ENCODE assay signal across 13 cellular contexts in the genomic region with DNA sequence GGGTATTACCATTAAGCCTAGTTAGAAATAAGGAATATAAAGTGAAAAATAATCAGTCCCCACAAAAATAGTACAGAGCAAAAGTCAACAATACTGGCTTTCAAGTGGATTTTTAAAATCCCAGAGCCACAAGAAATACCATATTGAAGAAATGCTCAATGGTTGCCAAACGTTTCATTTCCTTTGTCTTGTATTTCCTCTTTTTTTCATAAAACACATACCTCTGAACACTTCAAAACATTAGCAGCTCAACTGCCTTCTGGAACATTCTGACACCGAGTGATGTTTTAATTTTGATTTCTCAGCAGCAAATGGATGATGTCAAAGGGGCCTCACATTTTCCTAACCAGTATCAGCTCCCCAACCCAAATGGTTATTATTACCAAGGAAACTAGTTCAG. TPM values are rescaled to one million over a fixed set of nuclear protein-coding genes. Genes with fewer than 3 reads are reported as not detected.
DNase-seq lines count a peak whose midpoint lies in the region; ATAC-seq and TF ChIP-seq lines count a peak whose summit lies in the region.
"Had no signal": no experiment of that assay in that cellular context is flagged by ENCODE, and none has a peak within 500 bp of the region (broad histone marks: within the 10 kb centered on the region; RNA-seq: fewer than 3 reads in every experiment).

No MANE protein-coding gene starts in this region.

- H3K27ac Mint-ChIP-seq in T-helper 1 cell treated with Interleukin-12 subunit alpha and Interleukin-12 subunit beta and Interleukin-4 antibody, amounts not matched to agents 30 μg/mL and 1 μg/mL, for 36 hours = peak overlapping the region; percentile 5
- peak overlapping the region; percentile 5 for H3K27ac Mint-ChIP-seq in activated CD8-positive, alpha-beta T cell treated with anti-CD3 and anti-CD28 coated beads for 36 hours
- peak overlapping the region; percentile 77 for H3K27ac Mint-ChIP-seq in memory B cell
- no peak overlapping the region for H3K27ac Mint-ChIP-seq in nephron progenitor cell
- H3K27ac Mint-ChIP-seq: activated CD4-positive, alpha-beta memory T cell treated with anti-CD3 and anti-CD28 coated beads for 36 hours; activated naive CD4-positive, alpha-beta T cell treated with anti-CD3 and anti-CD28 coated beads, Interleukin-2, amount 50 U/mL, for 24 hours had no signal

- TF ChIP-seq CTCF in activated CD8-positive, alpha-beta T cell treated with anti-CD3 and anti-CD28 coated beads for 36 hours (IDR thresholded peaks at IDR 0.05) = no peak
- TF ChIP-seq CTCF in thoracic aorta (IDR thresholded peaks at IDR 0.05) (no peak), adrenal gland (IDR thresholded peaks at IDR 0.05) (no peak), nephron progenitor cell (IDR thresholded peaks at IDR 0.05) (no peak)

- no peaks in the 10 kb centered on the region for H3K27me3 Mint-ChIP-seq in T-helper 1 cell treated with Interleukin-12 subunit alpha and Interleukin-12 subunit beta and Interleukin-4 antibody, amounts not matched to agents 30 μg/mL and 1 μg/mL, for 36 hours (ENCODE audit: low read depth)
- no peaks in the 10 kb centered on the region for H3K27me3 Mint-ChIP-seq in activated CD8-positive, alpha-beta T cell treated with anti-CD3 and anti-CD28 coated beads for 36 hours
- H3K27me3 Mint-ChIP-seq in memory B cell (no peaks in the 10 kb centered on the region), nephron progenitor cell (ENCODE audit: low read depth, poor library complexity) (peaks cover 9% of the 10 kb centered on the region)
- H3K27me3 Mint-ChIP-seq: activated CD4-positive, alpha-beta memory T cell treated with anti-CD3 and anti-CD28 coated beads for 36 hours; activated naive CD4-positive, alpha-beta T cell treated with anti-CD3 and anti-CD28 coated beads, Interleukin-2, amount 50 U/mL, for 24 hours had no signal

- TF ChIP-seq POLR2A in adrenal gland (IDR thresholded peaks at IDR 0.05) = no peak

- H3K36me3 ChIP-seq in thoracic aorta = no peaks in the 10 kb centered on the region
- no peaks in the 10 kb centered on the region for H3K36me3 ChIP-seq in adrenal gland (replicated peaks in 1 of 2)

- WGBS in adrenal gland, 4 donors = 61 to 72% (median 67%) methylated on average over 2 of the region's 2 CpGs

- no peak for ATAC-seq in activated CD8-positive, alpha-beta T cell treated with anti-CD3 and anti-CD28 coated beads for 36 hours
- peak; percentile 32 for ATAC-seq in memory B cell (ENCODE audit: low read depth)
- ATAC-seq in thoracic aorta (ENCODE audit: insufficient number of reproducible peaks, low FRiP score, low read depth) = no peak
- ATAC-seq: A549 had no signal

- no peaks in the 10 kb centered on the region for H3K9me3 Mint-ChIP-seq in T-helper 1 cell treated with Interleukin-12 subunit alpha and Interleukin-12 subunit beta and Interleukin-4 antibody, amounts not matched to agents 30 μg/mL and 1 μg/mL, for 36 hours
- no peaks in the 10 kb centered on the region for H3K9me3 Mint-ChIP-seq in activated CD8-positive, alpha-beta T cell treated with anti-CD3 and anti-CD28 coated beads for 36 hours
- H3K9me3 Mint-ChIP-seq in memory B cell (no peaks in the 10 kb centered on the region), nephron progenitor cell (no peaks in the 10 kb centered on the region)
- H3K9me3 Mint-ChIP-seq: activated CD4-positive, alpha-beta memory T cell treated with anti-CD3 and anti-CD28 coated beads for 36 hours; activated naive CD4-positive, alpha-beta T cell treated with anti-CD3 and anti-CD28 coated beads, Interleukin-2, amount 50 U/mL, for 24 hours had no signal

- peaks cover 52% of the 10 kb centered on the region for H3K4me1 Mint-ChIP-seq in T-helper 1 cell treated with Interleukin-12 subunit alpha and Interleukin-12 subunit beta and Interleukin-4 antibody, amounts not matched to agents 30 μg/mL and 1 μg/mL, for 36 hours (ENCODE audit: low read depth)
- H3K4me1 Mint-ChIP-seq in activated CD8-positive, alpha-beta T cell treated with anti-CD3 and anti-CD28 coated beads for 36 hours (ENCODE audit: low read depth) = peaks cover 64% of the 10 kb centered on the region
- peaks cover 57% of the 10 kb centered on the region for H3K4me1 Mint-ChIP-seq in memory B cell
- H3K4me1 Mint-ChIP-seq in nephron progenitor cell = peaks cover 57% of the 10 kb centered on the region

- no peaks in the 10 kb centered on the region for H3K9me3 ChIP-seq in thoracic aorta
- H3K9me3 ChIP-seq in adrenal gland (replicated peaks in 1 of 3) = no peaks in the 10 kb centered on the region
- H3K9me3 ChIP-seq: A549 had no signal

- H3K36me3 Mint-ChIP-seq in T-helper 1 cell treated with Interleukin-12 subunit alpha and Interleukin-12 subunit beta and Interleukin-4 antibody, amounts not matched to agents 30 μg/mL and 1 μg/mL, for 36 hours (ENCODE audit: low read depth) = peaks cover 13% of the 10 kb centered on the region
- H3K36me3 Mint-ChIP-seq in activated CD8-positive, alpha-beta T cell treated with anti-CD3 and anti-CD28 coated beads for 36 hours (ENCODE audit: low read depth) = peaks cover 3% of the 10 kb centered on the region
- peaks cover 13% of the 10 kb centered on the region for H3K36me3 Mint-ChIP-seq in memory B cell
- H3K36me3 Mint-ChIP-seq in nephron progenitor cell (ENCODE audit: low read depth) = no peaks in the 10 kb centered on the region

- CTCF ChIA-PET in activated CD8-positive, alpha-beta T cell treated with anti-CD3 and anti-CD28 coated beads for 36 hours (lab: Charles Lee) = interaction anchor here (2.0 kb wide), 1 partner anchor 192 kb away, joined by 8 read pairs; no protein-coding TSS in a partner anchor

- no peak for DNase-seq in T-helper 1 cell
- DNase-seq in activated CD8-positive, alpha-beta T cell treated with anti-CD3 and anti-CD28 coated beads for 36 hours = no peak
- no peak for DNase-seq in memory B cell (ENCODE audit: low spot score in 2 of 2)
- no peak for DNase-seq in thoracic aorta (ENCODE audit: low spot score)
- no peak for DNase-seq in adrenal gland
- no peak for DNase-seq in nephron progenitor cell
- DNase-seq in NCI-H345 (lab: John Stamatoyannopoulos, UW) = no peak
- DNase-seq: activated CD4-positive, alpha-beta memory T cell treated with anti-CD3 and anti-CD28 coated beads for 36 hours; DMS153; NCI-H1694 had no signal

- H3K4me3 Mint-ChIP-seq in T-helper 1 cell treated with Interleukin-12 subunit alpha and Interleukin-12 subunit beta and Interleukin-4 antibody, amounts not matched to agents 30 μg/mL and 1 μg/mL, for 36 hours = no peak overlapping the region
- H3K4me3 Mint-ChIP-seq in activated CD8-positive, alpha-beta T cell treated with anti-CD3 and anti-CD28 coated beads for 36 hours = no peak overlapping the region
- H3K4me3 Mint-ChIP-seq in memory B cell (peak overlapping the region; percentile 33), nephron progenitor cell (no peak overlapping the region)
- H3K4me3 Mint-ChIP-seq: activated CD4-positive, alpha-beta memory T cell treated with anti-CD3 and anti-CD28 coated beads for 36 hours; activated naive CD4-positive, alpha-beta T cell treated with anti-CD3 and anti-CD28 coated beads, Interleukin-2, amount 50 U/mL, for 24 hours had no signal

- peaks cover 54 to 62% of the 10 kb centered on the region in 2 donors for H3K4me1 ChIP-seq in thoracic aorta (ENCODE audit: control insufficient read depth in 1 of 2, low read depth in 2 of 2)
- H3K4me1 ChIP-seq in adrenal gland (replicated peaks in 1 of 2) = peaks cover 18 to 86% of the 10 kb centered on the region in 2 donors

- H3K27ac ChIP-seq in thoracic aorta (peak overlapping the region; percentile 39 to 67), adrenal gland (peak overlapping the region in 2 of 5 donors; percentile 86 to 92)

- H3K27me3 ChIP-seq in thoracic aorta (replicated peaks; ENCODE audit: insufficient read depth) (no peaks in the 10 kb centered on the region), adrenal gland (no peaks in the 10 kb centered on the region)

- POLR2A ChIA-PET in activated CD8-positive, alpha-beta T cell treated with anti-CD3 and anti-CD28 coated beads for 36 hours (lab: Charles Lee) = interaction anchor here (1.2 kb wide), 1 partner anchor 9 kb away, joined by 4 read pairs; no protein-coding TSS in a partner anchor

- no peak overlapping the region for H3K4me3 ChIP-seq in thoracic aorta
- no peak overlapping the region for H3K4me3 ChIP-seq in adrenal gland
- H3K4me3 ChIP-seq: A549 had no signal

- intact Hi-C loops in activated CD8-positive, alpha-beta T cell treated with anti-CD3 and anti-CD28 coated beads for 36 hours (cut with micrococcal nuclease) = no loop called here
- intact Hi-C loops in adrenal gland (cut with DNase I) = no loop called here

RNA-seq across cellular contexts. Expression of gene NOD1, which starts 10.5 kb away (rescaled TPM):
- total RNA-seq in activated CD8-positive, alpha-beta T cell treated with anti-CD3 and anti-CD28 coated beads for 36 hours = 10 to 100 TPM; 11.5 to 12.5 TPM
- total RNA-seq in thoracic aorta (10 to 100 TPM; 16.2 to 47.0 TPM), adrenal gland (10 to 100 TPM in 1 of 8 donors, 1 to 10 TPM in 7; 4.1 to 11.2 (median 7.2) TPM)
- 10 to 100 TPM in 2 of 3 donors, 1 to 10 TPM in 1; 5.0 to 18.0 (median 10.9) TPM for polyA plus RNA-seq in adrenal gland

RNA-seq across cellular contexts. Expression of gene GGCT, which starts 36.6 kb away (rescaled TPM):
- 10 to 100 TPM; 78.6 to 78.7 TPM for total RNA-seq in activated CD8-positive, alpha-beta T cell treated with anti-CD3 and anti-CD28 coated beads for 36 hours
- total RNA-seq in thoracic aorta (10 to 100 TPM; 11.8 to 24.6 TPM), adrenal gland (10 to 100 TPM; 18.6 to 62.6 (median 37.4) TPM)
- polyA plus RNA-seq in adrenal gland = 10 to 100 TPM; 58.3 to 67.8 (median 58.5) TPM
